In the genomic region with DNA sequence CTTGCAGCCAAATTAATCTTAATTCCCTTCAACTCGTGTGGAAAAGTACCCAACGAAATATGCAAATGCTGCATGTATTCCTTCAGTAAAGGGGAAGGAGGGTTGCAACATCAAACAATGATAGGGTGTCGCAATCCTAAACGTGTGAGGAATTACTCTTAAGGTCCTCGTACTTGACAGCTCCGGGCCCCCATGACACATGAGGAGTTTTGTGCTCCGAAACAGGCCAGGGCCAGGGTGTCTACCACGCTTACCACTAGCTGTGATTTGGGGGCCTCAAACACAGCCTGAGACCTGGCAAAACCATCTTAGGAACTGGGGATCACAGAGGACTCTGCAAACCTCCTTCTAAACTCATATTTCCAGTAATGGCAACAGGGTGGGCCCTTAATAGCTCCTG, we compare ENCODE assay signal across 13 cellular contexts. TPM values are rescaled to one million over a fixed set of nuclear protein-coding genes. Genes with fewer than 3 reads are reported as not detected.
DNase-seq lines count a peak whose midpoint lies in the region; ATAC-seq and TF ChIP-seq lines count a peak whose summit lies in the region.
"Had no signal": no experiment of that assay in that cellular context is flagged by ENCODE, and none has a peak within 500 bp of the region (broad histone marks: within the 10 kb centered on the region; RNA-seq: fewer than 3 reads in every experiment).

No MANE protein-coding gene starts in this region.

- H3K27me3 Mint-ChIP-seq in GM23338 (ENCODE audit: insufficient read depth, low read depth, poor library complexity) (peaks cover 23% of the 10 kb centered on the region), T-helper 17 cell (no peaks in the 10 kb centered on the region)
- H3K27me3 Mint-ChIP-seq in effector memory CD8-positive, alpha-beta T cell = no peaks in the 10 kb centered on the region

- no peak overlapping the region for H3K27ac ChIP-seq in GM23338 (ENCODE audit: low read depth)
- H3K27ac ChIP-seq: SJCRH30 had no signal

- 0 out of 2 replicates have a peak overlapping the region, but pooled peaks have one; percentile 18 for H2AFZ ChIP-seq in GM23338

- H3K27me3 ChIP-seq in GM23338 (ENCODE audit: insufficient read depth) = no peaks in the 10 kb centered on the region
- H3K27me3 ChIP-seq: SJCRH30 had no signal

- H4K20me1 ChIP-seq in GM23338 (replicated peaks; ENCODE audit: insufficient read depth) = no peaks in the 10 kb centered on the region

- H3K79me2 ChIP-seq in GM23338 (replicated peaks; ENCODE audit: insufficient read depth) = no peaks in the 10 kb centered on the region

- no peaks in the 10 kb centered on the region; the same call in 2 of the 3 replicates for H3K9me3 Mint-ChIP-seq in GM23338
- no peaks in the 10 kb centered on the region for H3K9me3 Mint-ChIP-seq in effector memory CD8-positive, alpha-beta T cell
- H3K9me3 Mint-ChIP-seq: CD8-positive, alpha-beta T cell had no signal

- no peaks in the 10 kb centered on the region for H3K9me3 ChIP-seq in T-helper 17 cell (ENCODE audit: control insufficient read depth, low read length, poor library complexity, severe bottlenecking)
- H3K9me3 ChIP-seq: SJCRH30 had no signal

- H3K4me2 ChIP-seq in GM23338 = no peak overlapping the region

- no peaks in the 10 kb centered on the region for H3K36me3 ChIP-seq in GM23338 (ENCODE audit: insufficient read depth)
- H3K36me3 ChIP-seq: SJCRH30 had no signal

- H3F3A ChIP-seq in GM23338 (replicated peaks; ENCODE audit: low read depth) = peaks cover 5% of the 10 kb centered on the region; the same call in 1 of the 2 replicates

- no peaks in the 10 kb centered on the region for H3K36me3 Mint-ChIP-seq in GM23338 (ENCODE audit: low read depth)
- H3K36me3 Mint-ChIP-seq in T-helper 17 cell (ENCODE audit: low read depth) = no peaks in the 10 kb centered on the region
- H3K36me3 Mint-ChIP-seq in effector memory CD8-positive, alpha-beta T cell (ENCODE audit: insufficient read depth) = peaks cover 18% of the 10 kb centered on the region
- H3K36me3 Mint-ChIP-seq: CD8-positive, alpha-beta T cell had no signal

- no peak for TF ChIP-seq CTCF in GM23338 (conservative IDR thresholded peaks at IDR 0.05; ENCODE audit: low read depth in 2 of 2)
- TF ChIP-seq CTCF in fibroblast of villous mesenchyme (IDR thresholded peaks at IDR 0.05; ENCODE audit: insufficient read depth, low read depth, low read length) = no peak

- H3K27ac Mint-ChIP-seq in GM23338 (no peak overlapping the region), T-helper 17 cell (peak overlapping the region; percentile 34)
- H3K27ac Mint-ChIP-seq in effector memory CD8-positive, alpha-beta T cell = no peak overlapping the region
- H3K27ac Mint-ChIP-seq: activated CD8-positive, alpha-beta T cell treated with anti-CD3 and anti-CD28 coated beads, Interleukin-2, amount 10 ng/mL, durations not matched to agents 7 days and 5 days; CD8-positive, alpha-beta T cell had no signal

- H3K4me3 Mint-ChIP-seq in GM23338 (no peak overlapping the region), T-helper 17 cell (no peak overlapping the region)
- H3K4me3 Mint-ChIP-seq in effector memory CD8-positive, alpha-beta T cell = no peak overlapping the region
- H3K4me3 Mint-ChIP-seq: activated CD8-positive, alpha-beta T cell treated with anti-CD3 and anti-CD28 coated beads, Interleukin-2, amount 10 ng/mL, durations not matched to agents 7 days and 5 days; CD8-positive, alpha-beta T cell had no signal

- H3K9me2 ChIP-seq in GM23338 (ENCODE audit: insufficient read depth) = no peaks in the 10 kb centered on the region

- no peak for ATAC-seq in GM23338
- no peak for ATAC-seq in T-helper 17 cell
- no peak for ATAC-seq in effector memory CD8-positive, alpha-beta T cell (replicated peaks)
- ATAC-seq: activated CD8-positive, alpha-beta T cell treated with anti-CD3 and anti-CD28 coated beads, Interleukin-2, amount 10 ng/mL, durations not matched to agents 7 days and 5 days; CD8-positive, alpha-beta T cell had no signal

- H3K4me1 Mint-ChIP-seq in GM23338 (peaks cover 14% of the 10 kb centered on the region), T-helper 17 cell (peaks cover 18% of the 10 kb centered on the region)
- H3K4me1 Mint-ChIP-seq in effector memory CD8-positive, alpha-beta T cell (ENCODE audit: low read depth in 2 of 2) = peaks cover 14 to 15% of the 10 kb centered on the region in 2 donors

- DNase-seq in GM23338 (ENCODE audit: low spot score) (no peak), T-helper 17 cell (no peak), fibroblast of villous mesenchyme (ENCODE audit: low read depth) (peak; percentile 93), renal cortical epithelial cell (ENCODE audit: low read depth) (peak; percentile 83), kidney tubule cell (ENCODE audit: low spot score) (no peak), NCI-H2107 (lab: John Stamatoyannopoulos, UW) (no peak), dermis blood vessel endothelial cell (no peak)
- DNase-seq in effector memory CD8-positive, alpha-beta T cell = no peak
- DNase-seq: activated CD8-positive, alpha-beta T cell treated with anti-CD3 and anti-CD28 coated beads, Interleukin-2, amount 10 ng/mL, durations not matched to agents 7 days and 5 days; CD8-positive, alpha-beta T cell; GOT3; hippocampal formation; SJCRH30 had no signal

- H3K4me3 ChIP-seq in GM23338 = no peak overlapping the region
- H3K4me3 ChIP-seq in fibroblast of villous mesenchyme (ENCODE audit: low read depth, low read length) = no peak overlapping the region
- H3K4me3 ChIP-seq: SJCRH30 had no signal

- peaks cover 12% of the 10 kb centered on the region for H3K4me1 ChIP-seq in GM23338 (ENCODE audit: insufficient read depth)
- H3K4me1 ChIP-seq: SJCRH30 had no signal

TF ChIP-seq in GM23338, 12 proteins besides CTCF, POLR2A, EP300 and RAD21 (continues in another document):
- TF ChIP-seq POLR2AphosphoS5 (IDR thresholded peaks at IDR 0.05; ENCODE audit: low read depth) = no peak
- TF ChIP-seq STAT1 (IDR thresholded peaks at IDR 0.05; ENCODE audit: unreplicated experiment) = no peak
- no peak for TF ChIP-seq ZNF114 (CRISPR knock-in tag; IDR thresholded peaks at IDR 0.05)
- TF ChIP-seq NANOG (IDR thresholded peaks at IDR 0.05; ENCODE audit: borderline replicate concordance) = no peak
- TF ChIP-seq CREB1 (CRISPR knock-in tag; IDR thresholded peaks at IDR 0.05; ENCODE audit: low read depth) = no peak
- no peak for TF ChIP-seq JUNB (IDR thresholded peaks at IDR 0.05; ENCODE audit: unreplicated experiment)
- no peak for TF ChIP-seq ETS1 (IDR thresholded peaks at IDR 0.05)
- no peak for TF ChIP-seq EZH2phosphoT487 (IDR thresholded peaks at IDR 0.05; ENCODE audit: unreplicated experiment)
- no peak for TF ChIP-seq ZNF331 (CRISPR knock-in tag; IDR thresholded peaks at IDR 0.05; ENCODE audit: low read depth)
- no peak for TF ChIP-seq EZH2 (IDR thresholded peaks at IDR 0.05; ENCODE audit: low read depth, unreplicated experiment)
- TF ChIP-seq REST (IDR thresholded peaks at IDR 0.05; ENCODE audit: unreplicated experiment) = no peak

RNA-seq across cellular contexts. Expression of gene FOS, which starts 20.4 kb away (rescaled TPM):
- total RNA-seq in GM23338 (2014; rRNA removed; shearing (Covaris generic)) = 39.7 and 47.3 TPM in 2 replicates
- 48.6 and 54.8 TPM in 2 replicates for polyA plus RNA-seq in GM23338 (2016; fragmentation: Nextera tagmentation; extraction: Ambion mirVana)
- total RNA-seq in T-helper 17 cell (1,000 to 10,000 TPM; 2,179 to 4,074 TPM), fibroblast of villous mesenchyme (108 and 122 TPM in 2 replicates), renal cortical epithelial cell (0.87 and 80.4 TPM in 2 replicates), dermis blood vessel endothelial cell (8.2 and 127 TPM in 2 replicates)

Comparison
In these comparisons a context has a peak if more than half of its experiments do, and no peak if none do; other contexts are left out.
1. DNase-seq: peak in fibroblast of villous mesenchyme (single experiment) and renal cortical epithelial cell (single experiment); none in GM23338 (single experiment), T-helper 17 cell (0 of 3), kidney tubule cell (single experiment), effector memory CD8-positive, alpha-beta T cell (0 of 3), NCI-H2107 (single experiment) and dermis blood vessel endothelial cell (single experiment).
2. RNA of gene FOS, which starts 20.4 kb away (total RNA-seq): 2,179 to 4,074 TPM in T-helper 17 cell; 8.2 to 127 TPM in dermis blood vessel endothelial cell, 108 to 122 TPM in fibroblast of villous mesenchyme, 0.87 to 80.4 TPM in renal cortical epithelial cell and 39.7 to 47.3 TPM in GM23338; every median in the first group is over 10 times any median in the second.